Comparison of ENCODE assay signal across 10 cellular contexts in genomic region chr11:16226245-16226644, GRCh38.
DNase-seq lines count a peak whose midpoint lies in the region; ATAC-seq and TF ChIP-seq lines count a peak whose summit lies in the region.
"Had no signal": no experiment of that assay in that cellular context is flagged by ENCODE, and none has a peak within 500 bp of the region (broad histone marks: within the 10 kb centered on the region; RNA-seq: fewer than 3 reads in every experiment).

No MANE protein-coding gene starts in this region.

- H3K4me3 ChIP-seq in GM12865 (ENCODE audit: low read depth, low read length) = no peak overlapping the region

- TF ChIP-seq CTCF in GM12865 (IDR thresholded peaks at IDR 0.05; ENCODE audit: insufficient read depth, low read depth, low read length, missing control alignments) = no peak

- no peak for ATAC-seq in GM19463 (IDR thresholded peaks at IDR 0.05; ENCODE audit: unreplicated experiment)

- DNase-seq in GM12865 (ENCODE audit: low read depth) (peak; percentile 12), NCI-H2107 treated with DMSO at 0.1 percent for 48 hours (lab: John Stamatoyannopoulos, UW; ENCODE audit: unreplicated experiment) (peak; percentile 43), dermis blood vessel endothelial cell (peak; percentile 84), mucosa of gallbladder (ENCODE audit: low spot score) (peak; percentile 91), activated gamma-delta T cell (lab: John Stamatoyannopoulos, UW) (no peak), OCI-M2 (lab: John Stamatoyannopoulos, UW; ENCODE audit: unreplicated experiment) (no peak)
- no peak for DNase-seq in stimulated activated CD4-positive, alpha-beta T cell treated with anti-CD3 and anti-CD28 coated beads, Interleukin-4, amount 100 ng/mL, for 1 hour
- DNase-seq: activated CD8-positive, alpha-beta memory T cell treated with anti-CD3 and anti-CD28 coated beads, Interleukin-2, amount 50 U/mL, for 48 hours; endodermal cell had no signal

Comparison
In these comparisons a context has a peak if more than half of its experiments do, and no peak if none do; other contexts are left out.
1. DNase-seq: peak in GM12865 (single experiment), NCI-H2107 treated with DMSO at 0.1 percent for 48 hours (single experiment), dermis blood vessel endothelial cell (single experiment) and mucosa of gallbladder (single experiment); none in activated gamma-delta T cell (single experiment), stimulated activated CD4-positive, alpha-beta T cell treated with anti-CD3 and anti-CD28 coated beads, Interleukin-4, amount 100 ng/mL, for 1 hour (single experiment) and OCI-M2 (single experiment).